ENCODE assay signal across 1 cellular context in genomic region chr6:7312616-7313504, GRCh38.
TF ChIP-seq lines count a peak whose summit lies in the region.

Gene SSR1, minus strand, starts transcription at chr6:7313199. Its CDS starts 79 bp downstream, at chr6:7313120.

TF ChIP-seq in HepG2, 621 proteins besides CTCF, POLR2A, EP300 and RAD21 (continued from another document and continues in another):
- TF ChIP-seq ZSCAN21 (CRISPR knock-in tag; IDR thresholded peaks at IDR 0.05; ENCODE audit: borderline replicate concordance) (peak; percentile 83; the same call in 1 of the 2 replicates), ZNF737 (CRISPR knock-in tag; IDR thresholded peaks at IDR 0.05; ENCODE audit: borderline replicate concordance) (no peak), ZNF326 (CRISPR knock-in tag; IDR thresholded peaks at IDR 0.05; ENCODE audit: borderline replicate concordance) (no peak), GATAD1 (CRISPR knock-in tag; IDR thresholded peaks at IDR 0.05) (peak; percentile 87), ZNF17 (CRISPR knock-in tag; IDR thresholded peaks at IDR 0.05) (no peak; the same call in 1 of the 2 replicates), ZNF362 (CRISPR knock-in tag; IDR thresholded peaks at IDR 0.05; ENCODE audit: borderline replicate concordance) (peak; percentile 9; the same call in 1 of the 2 replicates), TBP (CRISPR knock-in tag; IDR thresholded peaks at IDR 0.05) (peak; percentile 18; the same call in 1 of the 2 replicates), ZFAT (CRISPR knock-in tag; conservative IDR thresholded peaks at IDR 0.05) (no peak), ISL2 (CRISPR knock-in tag; IDR thresholded peaks at IDR 0.05) (peak; percentile 86), ZNF546 (CRISPR knock-in tag; conservative IDR thresholded peaks at IDR 0.05) (peak; percentile 91), GRHL1 (CRISPR knock-in tag; conservative IDR thresholded peaks at IDR 0.05) (no peak), NFYC (CRISPR knock-in tag; IDR thresholded peaks at IDR 0.05) (peak; percentile 34; the same call in 1 of the 2 replicates), ZNF343 (CRISPR knock-in tag; IDR thresholded peaks at IDR 0.05) (peak; percentile 81), MYNN (CRISPR knock-in tag; IDR thresholded peaks at IDR 0.05; ENCODE audit: low read depth) (no peak), ZNF484 (CRISPR knock-in tag; IDR thresholded peaks at IDR 0.05; ENCODE audit: borderline replicate concordance, low read depth) (no peak; the same call in 1 of the 2 replicates), KAT7 (CRISPR knock-in tag; IDR thresholded peaks at IDR 0.05; ENCODE audit: borderline replicate concordance) (peak; percentile 96), CHD2 (IDR thresholded peaks at IDR 0.05; ENCODE audit: low read depth, low read length) (peak; percentile 99), ZNF354B (CRISPR knock-in tag; IDR thresholded peaks at IDR 0.05) (peak; percentile 80), ZNF264 (CRISPR knock-in tag; IDR thresholded peaks at IDR 0.05) (peak; percentile 81; the same call in 1 of the 2 replicates), ZFP36L2 (CRISPR knock-in tag; IDR thresholded peaks at IDR 0.05) (no peak), ZNF652 (CRISPR knock-in tag; IDR thresholded peaks at IDR 0.05; ENCODE audit: borderline replicate concordance, low read depth) (peak; percentile 30; the same call in 1 of the 2 replicates), ISX (CRISPR knock-in tag; conservative IDR thresholded peaks at IDR 0.05) (no peak), BCL3 (CRISPR knock-in tag; IDR thresholded peaks at IDR 0.05) (no peak; the same call in none of the 2 replicates), NFAT5 (CRISPR knock-in tag; IDR thresholded peaks at IDR 0.05) (0 out of 2 replicates have a peak, but pooled peaks have one; percentile 60), ZNF431 (CRISPR knock-in tag; IDR thresholded peaks at IDR 0.05; ENCODE audit: borderline replicate concordance, low read depth) (no peak; the same call in 1 of the 2 replicates), FOXK2 (IDR thresholded peaks at IDR 0.05) (peak; percentile 32; the same call in 1 of the 2 replicates), ZNF318 (CRISPR knock-in tag; IDR thresholded peaks at IDR 0.05) (0 out of 2 replicates have a peak, but pooled peaks have one; percentile 13), CSRNP1 (CRISPR knock-in tag; IDR thresholded peaks at IDR 0.05) (peak; percentile 94), ETV5 (CRISPR knock-in tag; IDR thresholded peaks at IDR 0.05; ENCODE audit: borderline replicate concordance) (peak; percentile 92), AKAP8 (CRISPR knock-in tag; IDR thresholded peaks at IDR 0.05) (no peak), ZBTB38 (CRISPR knock-in tag; IDR thresholded peaks at IDR 0.05) (peak; percentile 74; the same call in 1 of the 2 replicates), TIGD3 (CRISPR knock-in tag; IDR thresholded peaks at IDR 0.05; ENCODE audit: borderline replicate concordance) (no peak), MZF1 (CRISPR knock-in tag; IDR thresholded peaks at IDR 0.05; ENCODE audit: borderline replicate concordance) (no peak), GATAD2A (CRISPR knock-in tag; IDR thresholded peaks at IDR 0.05) (peak; percentile 85)
